1 cellular context compared by ENCODE assay signal in genomic region chr3:13352621-13353131, GRCh38.
TF ChIP-seq lines count a peak whose summit lies in the region.

No MANE protein-coding gene starts in this region.

TF ChIP-seq in IMR-90, 13 proteins besides CTCF, POLR2A, EP300 and RAD21 (continued from another document):
- peak; percentile 63; the same call in 1 of the 2 replicates for TF ChIP-seq NFE2L2 (IDR thresholded peaks at IDR 0.05; ENCODE audit: low read depth, low read length)
- no peak for TF ChIP-seq RCOR1 (IDR thresholded peaks at IDR 0.05; ENCODE audit: insufficient replicate concordance, low read length)
- TF ChIP-seq MAFK (IDR thresholded peaks at IDR 0.05; ENCODE audit: low read depth, low read length), result peak; percentile 10; the same call in 1 of the 2 replicates
- no peak for TF ChIP-seq MXI1 (IDR thresholded peaks at IDR 0.05; ENCODE audit: borderline replicate concordance, low read depth, low read length)
- TF ChIP-seq FOS (IDR thresholded peaks at IDR 0.05; ENCODE audit: low read depth, low read length), result no peak
